In genomic region chr1:226422478-226422877, GRCh38 we compare ENCODE assay signal across 24 cellular contexts.
"Had no signal": no experiment of that assay in that cellular context is flagged by ENCODE, and none has a peak within 500 bp of the region (broad histone marks: within the 10 kb centered on the region; RNA-seq: fewer than 3 reads in every experiment).

No MANE protein-coding gene starts in this region.

- H3K27me3 ChIP-seq: brain microvascular endothelial cell, esophagus muscularis mucosa, gastroesophageal sphincter, hepatocyte had no signal

- H3K4me3 ChIP-seq: esophagus muscularis mucosa, gastroesophageal sphincter, heart right ventricle, hepatocyte had no signal

- H3K27ac ChIP-seq: brain microvascular endothelial cell, esophagus muscularis mucosa, gastroesophageal sphincter, heart right ventricle, hepatocyte had no signal

- DNase-seq: activated CD4-positive, alpha-beta memory T cell treated with anti-CD3 and anti-CD28 coated beads for 36 hours; activated CD4-positive, alpha-beta T cell treated with anti-CD3 and anti-CD28 coated beads for 36 hours; activated CD4-positive, alpha-beta T cell treated with anti-CD3 and anti-CD28 coated beads, Interleukin-2, amount 10 ng/mL, durations not matched to agents 24 days and 14 days; activated CD4-positive, CD25-positive, alpha-beta regulatory T cell; activated CD4-positive, CD25-positive, alpha-beta regulatory T cell treated with anti-CD3 and anti-CD28 coated beads, Interleukin-2, amount 50 U/mL, for 72 hours; activated CD8-positive, alpha-beta T cell treated with anti-CD3 and anti-CD28 coated beads, Interleukin-2, amount 10 ng/mL, durations not matched to agents 7 days and 5 days; activated effector memory CD4-positive, alpha-beta T cell treated with Interleukin-2 at 50 U/mL for 16 hours; activated gamma-delta T cell treated with Interleukin-2 at 50 U/mL for 16 hours; activated naive CD4-positive, alpha-beta T cell treated with anti-CD3 and anti-CD28 coated beads, Interleukin-2, amount 50 U/mL, for 16 hours; activated naive CD4-positive, alpha-beta T cell treated with Interleukin-2 at 50 U/mL for 16 hours; activated T-cell treated with anti-CD3 and anti-CD28 coated beads for 4 hours; activated T-cell treated with anti-CD3 and anti-CD28 coated beads, Interleukin-2, amount 50 U/mL, for 24 hours; activated T-cell treated with anti-CD3 and anti-CD28 coated beads, Interleukin-2, amount 50 U/mL, for 72 hours; amniotic stem cell; anterior cingulate cortex; brain microvascular endothelial cell; effector memory CD4-positive, alpha-beta T cell; erythroblast; foreskin melanocyte; heart right ventricle; T-helper 2 cell had no signal

- ATAC-seq: activated CD4-positive, alpha-beta T cell treated with anti-CD3 and anti-CD28 coated beads for 36 hours; activated CD8-positive, alpha-beta T cell treated with anti-CD3 and anti-CD28 coated beads, Interleukin-2, amount 10 ng/mL, durations not matched to agents 7 days and 5 days; activated T-cell treated with anti-CD3 and anti-CD28 coated beads, Interleukin-2, amount 50 U/mL, for 72 hours; gastroesophageal sphincter had no signal
